Comparison of ENCODE assay signal across 20 cellular contexts in genomic region chr10:97868134-97868685, GRCh38. TPM values are rescaled to one million over a fixed set of nuclear protein-coding genes. Genes with fewer than 3 reads are reported as not detected.
A peak's percentile ranks its signal among the peaks of the same experiment; 100 is the strongest.
DNase-seq lines count a peak whose midpoint lies in the region; ATAC-seq, FAIRE-seq and TF ChIP-seq lines count a peak whose summit lies in the region.
"Had no signal": no experiment of that assay in that cellular context is flagged by ENCODE, and none has a peak within 500 bp of the region (broad histone marks: within the 10 kb centered on the region; RNA-seq: fewer than 3 reads in every experiment).

No MANE protein-coding gene starts in this region.

- H3K4me3 ChIP-seq in HepG2 (replicated peaks in 1 of 3; ENCODE audit: insufficient read depth in 1 of 3, low read depth in 2 of 3, low read length in 3 of 3) (no peak overlapping the region), right lobe of liver (no peak overlapping the region)
- H3K4me3 ChIP-seq: A549 had no signal

- no peak for FAIRE-seq in HepG2 (lab: Jason Lieb, UNC)
- FAIRE-seq: A549 had no signal

- no peaks in the 10 kb centered on the region for H3K79me2 ChIP-seq in HepG2 (ENCODE audit: insufficient read depth, low read length)

- CTCF ChIA-PET in HepG2 (lab: Yijun Ruan, JAX; ENCODE audit: low intra/inter-chr PET ratio, low total read pairs), result interaction anchor here (1.4 to 3.1 kb wide), 3 partner anchors 76 to 109 kb away, joined by 3 to 25 read pairs (median 24); no protein-coding TSS in a partner anchor

- no peak for TF ChIP-seq RAD21 in HepG2 (CRISPR knock-in tag; IDR thresholded peaks at IDR 0.05)

- no peak for TF ChIP-seq CTCF in HepG2 (CRISPR knock-in tag; IDR thresholded peaks at IDR 0.05)
- TF ChIP-seq CTCF in right lobe of liver (IDR thresholded peaks at IDR 0.05), result no peak

- H3K27ac ChIP-seq in HepG2 (ENCODE audit: extremely low read length, insufficient read depth, low read length) (no peak overlapping the region), right lobe of liver (no peak overlapping the region)
- H3K27ac ChIP-seq: KMS-11, SK-N-MC had no signal

- POLR2A ChIA-PET in HepG2 (lab: Yijun Ruan, JAX), result no interaction called here
- POLR2A ChIA-PET in naive thymus-derived CD8-positive, alpha-beta T cell (lab: Charles Lee), result interaction anchor here (0.5 to 3.4 kb wide), 12 partner anchors 9 to 167 kb away, joined by 3 to 26 read pairs (median 6); partner anchors contain the start of genes GOLGA7B and SFRP5

- peak; percentile 14; the same call in 1 of the 3 replicates for ATAC-seq in HepG2
- no peak for ATAC-seq in right lobe of liver
- no peak for ATAC-seq in naive thymus-derived CD8-positive, alpha-beta T cell
- ATAC-seq in HG02981 (IDR thresholded peaks at IDR 0.05; ENCODE audit: unreplicated experiment), result no peak
- no peak for ATAC-seq in GM21576 (IDR thresholded peaks at IDR 0.05; ENCODE audit: unreplicated experiment)

- DNase-seq in HepG2 (ENCODE audit: low spot score) (no peak), right lobe of liver (no peak), cerebellar cortex (ENCODE audit: low spot score) (peak; percentile 11), Kasumi-1 (lab: John Stamatoyannopoulos, UW) (no peak)
- DNase-seq in naive thymus-derived CD8-positive, alpha-beta T cell, result peak in 1 of 10 donors; percentile 41
- DNase-seq: Calu3, DND-41, GOT3, HFFc6, MM.1S, NCI-H1105 treated with DMSO at 0.1 percent for 48 hours, NCI-H187 treated with DMSO at 0.1 percent for 48 hours, NCI-H510A treated with DMSO at 0.1 percent for 48 hours, PC-3 had no signal

- H3K27me3 Mint-ChIP-seq in naive thymus-derived CD8-positive, alpha-beta T cell, result peaks cover 0 to 3% (median 0%) of the 10 kb centered on the region in 5 donors

- H3K36me3 ChIP-seq in HepG2 (replicated peaks in 1 of 2; ENCODE audit: control insufficient read depth in 1 of 2, insufficient read depth in 2 of 2, low read length in 2 of 2) (no peaks in the 10 kb centered on the region), right lobe of liver (no peaks in the 10 kb centered on the region)

- peaks cover 6 to 21% (median 15%) of the 10 kb centered on the region in 4 donors for H3K4me1 Mint-ChIP-seq in naive thymus-derived CD8-positive, alpha-beta T cell

- TF ChIP-seq POLR2A in HepG2 (IDR thresholded peaks at IDR 0.05; ENCODE audit: insufficient read depth in 1 of 2, low read depth in 2 of 2, low read length in 2 of 2), result no peak
- TF ChIP-seq POLR2A in right lobe of liver (IDR thresholded peaks at IDR 0.05), result no peak

- peak overlapping the region in 6 of 10 donors; percentile 3 to 59 (median 50) for H3K27ac Mint-ChIP-seq in naive thymus-derived CD8-positive, alpha-beta T cell
- H3K27ac Mint-ChIP-seq: CD14-positive monocyte, HFFc6 had no signal

- H3K9ac ChIP-seq in HepG2 (ENCODE audit: insufficient read depth, low read depth, low read length), result no peak overlapping the region
- H3K9ac ChIP-seq: KMS-11 had no signal

- 0% methylated on average over 1 of the region's 4 CpGs for WGBS in HepG2 (ENCODE audit: low lambda C conversion rate)
- WGBS in right lobe of liver (ENCODE audit: insufficient coverage, low coverage, low lambda C conversion rate, missing lambda C conversion rate), result 80% methylated on average over 1 of the region's 4 CpGs

- no peaks in the 10 kb centered on the region for H4K20me1 ChIP-seq in HepG2 (ENCODE audit: insufficient read depth, low read length)

- H3K27me3 ChIP-seq in HepG2 (ENCODE audit: control insufficient read depth in 1 of 2, insufficient read depth in 2 of 2, low read length in 2 of 2) (peaks cover 15 to 83% of the 10 kb centered on the region in 2 experiments), right lobe of liver (no peaks in the 10 kb centered on the region)

- no peak overlapping the region for H3K4me2 ChIP-seq in HepG2 (ENCODE audit: low read depth, low read length)

- H3K4me1 ChIP-seq in HepG2 (ENCODE audit: insufficient read depth, low read length) (peaks cover 14% of the 10 kb centered on the region), right lobe of liver (no peaks in the 10 kb centered on the region)

- H3K9me3 ChIP-seq in HepG2 (ENCODE audit: low read length) (no peaks in the 10 kb centered on the region), right lobe of liver (no peaks in the 10 kb centered on the region)
- H3K9me3 ChIP-seq: A549 had no signal

- no peak overlapping the region for H3K4me3 Mint-ChIP-seq in naive thymus-derived CD8-positive, alpha-beta T cell
- H3K4me3 Mint-ChIP-seq: CD14-positive monocyte, HFFc6 had no signal

- intact Hi-C loops in HepG2 (cut with micrococcal nuclease; ENCODE audit: unreplicated experiment) (no loop called here), right lobe of liver (cut with DNase I) (loop anchor here in 1 of 2 donors (5.0 kb wide), 1 partner anchor 76 kb away; no protein-coding TSS in a partner anchor)

- H3K36me3 Mint-ChIP-seq in naive thymus-derived CD8-positive, alpha-beta T cell, result peaks cover 0 to 6% (median 2%) of the 10 kb centered on the region in 3 donors
- H3K36me3 Mint-ChIP-seq: CD14-positive monocyte had no signal

- H3K9me3 Mint-ChIP-seq in naive thymus-derived CD8-positive, alpha-beta T cell, result no peaks in the 10 kb centered on the region
- H3K9me3 Mint-ChIP-seq: CD14-positive monocyte, HFFc6 had no signal

- TF ChIP-seq EP300 in HepG2 (IDR thresholded peaks at IDR 0.05; ENCODE audit: low read depth in 2 of 2, low read length in 2 of 2) (no peak), HepG2 (CRISPR knock-in tag; IDR thresholded peaks at IDR 0.05; ENCODE audit: borderline replicate concordance) (no peak)

- H2AFZ ChIP-seq in HepG2 (ENCODE audit: low read length), result no peak overlapping the region

- BruUV-seq in HepG2 (replicated peaks; lab: Mats Ljungman, UMichigan), result no TSS peak

- in situ Hi-C loops in HepG2 (cut with HindIII; ENCODE audit: extremely low pct_ligation_motif_present, low pct_unique_long_range_greater_than_20kb), result loop anchor here (5.0 kb wide), 2 partner anchors 76 to 111 kb away; no protein-coding TSS in a partner anchor

TF ChIP-seq in HepG2, 621 proteins besides CTCF, POLR2A, EP300 and RAD21:
- TF ChIP-seq XRCC5 (optimal IDR thresholded peaks at IDR 0.05; ENCODE audit: low read length) (no peak), ZNF768 (CRISPR knock-in tag; IDR thresholded peaks at IDR 0.05) (peak; percentile 86), YEATS4 (CRISPR knock-in tag; IDR thresholded peaks at IDR 0.05; ENCODE audit: borderline replicate concordance) (no peak), ZSCAN22 (CRISPR knock-in tag; IDR thresholded peaks at IDR 0.05) (no peak), SKI (IDR thresholded peaks at IDR 0.05; ENCODE audit: partially characterized antibody) (no peak), MXD4 (CRISPR knock-in tag; IDR thresholded peaks at IDR 0.05) (no peak)
TF ChIP-seq in HepG2: peak in this region for 1.

RNA-seq across cellular contexts. Expression of gene GOLGA7B, which starts 18.6 kb away (rescaled TPM):
- total RNA-seq in HepG2 (2016; rRNA removed; fragmentation: Illumina TruSeq; extraction: Trizol) (not detected in 2 replicates), right lobe of liver (under 1 TPM; 0.06 to 0.28 (median 0.14) TPM)
- total RNA-seq in HepG2 (2016; cell fraction: cytosol; rRNA removed; fragmentation: Illumina TruSeq; extraction: Trizol; ENCODE audit: low read depth), result not detected in 2 replicates
- total RNA-seq in HepG2 (2016; cell fraction: insoluble cytoplasmic fraction; rRNA removed; fragmentation: Illumina TruSeq; extraction: Trizol), result not detected in 2 replicates
- total RNA-seq in HepG2 (2016; cell fraction: membrane; rRNA removed; fragmentation: Illumina TruSeq; extraction: Trizol), result not detected in 2 replicates
- total RNA-seq in HepG2 (2016; cell fraction: nucleus; rRNA removed; fragmentation: Illumina TruSeq; extraction: Trizol), result not detected in 2 replicates
- polyA plus RNA-seq in HepG2 (2011; rRNA removed), result not detected in 2 replicates
- polyA plus RNA-seq in HepG2 (2011; cell fraction: cytosol; rRNA removed), result 0.01 TPM in 2 replicates
- 0.05 and 0.07 TPM in 2 replicates for polyA plus RNA-seq in HepG2 (2011; cell fraction: nucleus; rRNA removed)
- 0.11 TPM in 1 of 2 replicates, not detected in the other for polyA plus RNA-seq in HepG2 (2012)
- not detected in 2 replicates for polyA plus RNA-seq in HepG2 (2016; cell fraction: cytosol; fragmentation: Illumina TruSeq; extraction: Trizol; ENCODE audit: low read depth)
- not detected in 2 replicates for polyA plus RNA-seq in HepG2 (2016; cell fraction: insoluble cytoplasmic fraction; fragmentation: Illumina TruSeq; extraction: Trizol; ENCODE audit: low read depth)
- not detected in 2 replicates for polyA plus RNA-seq in HepG2 (2016; cell fraction: membrane; fragmentation: Illumina TruSeq; extraction: Trizol; ENCODE audit: low read depth)
- polyA plus RNA-seq in HepG2 (2016; cell fraction: nucleus; fragmentation: Illumina TruSeq; extraction: Trizol; ENCODE audit: insufficient read depth, low read depth), result not detected in 2 replicates
- not detected in 2 replicates for polyA minus RNA-seq in HepG2 (2011; rRNA and poly(A)+ RNA removed; ENCODE audit: low replicate concordance)
- polyA minus RNA-seq in HepG2 (2011; cell fraction: cytosol; rRNA and poly(A)+ RNA removed), result not detected in 2 replicates
- not detected in 2 replicates for polyA minus RNA-seq in HepG2 (2011; cell fraction: nucleus; rRNA and poly(A)+ RNA removed)
- 1 to 10 TPM; 5.5 to 8.1 TPM for total RNA-seq in naive thymus-derived CD8-positive, alpha-beta T cell
- polyA plus RNA-seq in naive thymus-derived CD8-positive, alpha-beta T cell, result under 1 TPM; 0.35 to 0.61 (median 0.44) TPM
- total RNA-seq: HFFc6 had no signal
- polyA plus RNA-seq: CD14-positive monocyte had no signal
